In genomic region chr2:120343100-120343432, GRCh38 we compare ENCODE assay signal across 9 cellular contexts. TPM values are rescaled to one million over a fixed set of nuclear protein-coding genes. Genes with fewer than 3 reads are reported as not detected.
DNase-seq lines count a peak whose midpoint lies in the region; ATAC-seq, FAIRE-seq and TF ChIP-seq lines count a peak whose summit lies in the region.
"Had no signal": no experiment of that assay in that cellular context is flagged by ENCODE, and none has a peak within 500 bp of the region (broad histone marks: within the 10 kb centered on the region; RNA-seq: fewer than 3 reads in every experiment).

No MANE protein-coding gene starts in this region.

- H3K4me2 ChIP-seq in A549 = peak overlapping the region; percentile 94

- 36% methylated on average over 4 of the region's 5 CpGs for WGBS in A549 (ENCODE audit: missing lambda C conversion rate)
- WGBS in right cardiac atrium = 24% methylated on average over 5 of the region's 5 CpGs

- no peaks in the 10 kb centered on the region for H3K9me3 Mint-ChIP-seq in activated naive CD8-positive, alpha-beta T cell treated with anti-CD3 and anti-CD28 coated beads, Interleukin-2, amount 10 ng/mL, durations not matched to agents 7 days and 5 days
- peaks cover 0 to 2% (median 0%) of the 10 kb centered on the region in 11 donors for H3K9me3 Mint-ChIP-seq in naive thymus-derived CD4-positive, alpha-beta T cell

- H3K4me3 Mint-ChIP-seq in activated naive CD8-positive, alpha-beta T cell treated with anti-CD3 and anti-CD28 coated beads, Interleukin-2, amount 10 ng/mL, durations not matched to agents 7 days and 5 days = no peak overlapping the region
- H3K4me3 Mint-ChIP-seq in naive thymus-derived CD4-positive, alpha-beta T cell = peak overlapping the region; percentile 14 to 79 (median 69)

- H3K9me3 ChIP-seq in A549 = no peaks in the 10 kb centered on the region
- H3K9me3 ChIP-seq in naive thymus-derived CD4-positive, alpha-beta T cell (ENCODE audit: control insufficient read depth in 2 of 3, low read length in 3 of 3) = no peaks in the 10 kb centered on the region
- no peaks in the 10 kb centered on the region for H3K9me3 ChIP-seq in right cardiac atrium (ENCODE audit: control insufficient read depth, low read length)

- TF ChIP-seq EP300 in A549 (IDR thresholded peaks at IDR 0.05) = no peak

- ATAC-seq in A549 = peak in 1 of 2 experiments; percentile 43; a peak in 4 of 6 replicates
- peak; percentile 7 for ATAC-seq in activated naive CD8-positive, alpha-beta T cell treated with anti-CD3 and anti-CD28 coated beads, Interleukin-2, amount 10 ng/mL, durations not matched to agents 7 days and 5 days (ENCODE audit: low read depth)
- no peak for ATAC-seq in naive thymus-derived CD4-positive, alpha-beta T cell
- ATAC-seq in HG03442 (IDR thresholded peaks at IDR 0.05; ENCODE audit: unreplicated experiment) = no peak
- no peak for ATAC-seq in right cardiac atrium

- peaks cover 17% of the 10 kb centered on the region for H3K4me1 Mint-ChIP-seq in activated naive CD8-positive, alpha-beta T cell treated with anti-CD3 and anti-CD28 coated beads, Interleukin-2, amount 10 ng/mL, durations not matched to agents 7 days and 5 days
- peaks cover 9 to 26% (median 22%) of the 10 kb centered on the region in 7 donors for H3K4me1 Mint-ChIP-seq in naive thymus-derived CD4-positive, alpha-beta T cell

- peaks cover 5 to 45% of the 10 kb centered on the region in 2 donors for H3K27me3 ChIP-seq in naive thymus-derived CD4-positive, alpha-beta T cell (ENCODE audit: control insufficient read depth in 2 of 2, insufficient read depth in 2 of 2, low read length in 2 of 2)
- H3K27me3 ChIP-seq in right cardiac atrium (ENCODE audit: control insufficient read depth, insufficient read depth) = no peaks in the 10 kb centered on the region

- POLR2A ChIA-PET in A549 (lab: Yijun Ruan, JAX) (interaction anchor here (0.8 to 1.1 kb wide), 2 partner anchors 120 to 210 kb away, joined by 3 to 4 read pairs; partner anchors contain the start of gene TMEM185B), HEK293T (lab: Yijun Ruan, JAX) (interaction anchor here (0.9 kb wide), 1 partner anchor 9 kb away, joined by 3 read pairs; no protein-coding TSS in a partner anchor)
- POLR2A ChIA-PET in activated naive CD8-positive, alpha-beta T cell treated with anti-CD3 and anti-CD28 coated beads, Interleukin-2, amount 10 ng/mL, durations not matched to agents 7 days and 5 days (lab: Charles Lee) = no interaction called here
- POLR2A ChIA-PET in naive thymus-derived CD4-positive, alpha-beta T cell (lab: Charles Lee) = no interaction called here

- H3K27ac Mint-ChIP-seq in activated naive CD8-positive, alpha-beta T cell treated with anti-CD3 and anti-CD28 coated beads, Interleukin-2, amount 10 ng/mL, durations not matched to agents 7 days and 5 days = peak overlapping the region; percentile 22
- peak overlapping the region in 1 of 9 donors; percentile 21 for H3K27ac Mint-ChIP-seq in naive thymus-derived CD4-positive, alpha-beta T cell

- H3K36me3 ChIP-seq in naive thymus-derived CD4-positive, alpha-beta T cell (ENCODE audit: control insufficient read depth in 2 of 3, insufficient read depth in 3 of 3, low read length in 3 of 3) = no peaks in the 10 kb centered on the region

- H3K27me3 Mint-ChIP-seq in activated naive CD8-positive, alpha-beta T cell treated with anti-CD3 and anti-CD28 coated beads, Interleukin-2, amount 10 ng/mL, durations not matched to agents 7 days and 5 days = peaks cover 64% of the 10 kb centered on the region
- peaks cover 41 to 72% (median 51%) of the 10 kb centered on the region in 5 donors for H3K27me3 Mint-ChIP-seq in naive thymus-derived CD4-positive, alpha-beta T cell

- peaks cover 22% of the 10 kb centered on the region for H3K4me1 ChIP-seq in A549
- H3K4me1 ChIP-seq in naive thymus-derived CD4-positive, alpha-beta T cell (ENCODE audit: control insufficient read depth in 2 of 2, insufficient read depth in 2 of 2, low read length in 2 of 2) = peaks cover 9 to 15% of the 10 kb centered on the region in 2 donors
- H3K4me1 ChIP-seq in right cardiac atrium (ENCODE audit: control insufficient read depth, insufficient read depth, low read length) = peaks cover 1% of the 10 kb centered on the region

- no peak overlapping the region for H3K4me3 ChIP-seq in A549
- no peak overlapping the region for H3K4me3 ChIP-seq in naive thymus-derived CD4-positive, alpha-beta T cell (ENCODE audit: low read length)
- no peak overlapping the region for H3K4me3 ChIP-seq in right cardiac atrium (ENCODE audit: low read length)

- TF ChIP-seq POLR2A in A549 (IDR thresholded peaks at IDR 0.05; ENCODE audit: low read length) = no peak

- TF ChIP-seq CTCF in A549 (IDR thresholded peaks at IDR 0.05) = no peak

- TF ChIP-seq RAD21 in A549 (conservative IDR thresholded peaks at IDR 0.05 in 1 of 2, IDR thresholded peaks at IDR 0.05 in 1 of 2) = no peak

- no peak for FAIRE-seq in A549 (lab: Jason Lieb, UNC)

- intact Hi-C loops in naive thymus-derived CD4-positive, alpha-beta T cell (cut with micrococcal nuclease) = loop anchor here (1.0 to 10.0 kb wide), 7 partner anchors 94 to 337 kb away; partner anchors contain the start of gene EPB41L5 (in 1 of the 2)
- intact Hi-C loops in right cardiac atrium (cut with DNase I) = loop anchor here (2.0 to 10.0 kb wide), 8 partner anchors 172 to 742 kb away; no protein-coding TSS in a partner anchor

- CTCF ChIA-PET in A549 (lab: Yijun Ruan, JAX) = interaction anchor here (0.6 to 6.4 kb wide), 69 partner anchors 9 to 752 kb away, joined by 3 to 182 read pairs (median 5); no protein-coding TSS in a partner anchor
- CTCF ChIA-PET in HEK293T (lab: Yijun Ruan, JAX) = interaction anchor here (0.6 to 1.8 kb wide), 9 partner anchors 31 to 340 kb away, joined by 3 to 14 read pairs (median 3); no protein-coding TSS in a partner anchor
- CTCF ChIA-PET in naive thymus-derived CD4-positive, alpha-beta T cell (lab: Charles Lee) = no interaction called here

- no peaks in the 10 kb centered on the region for H3K36me3 Mint-ChIP-seq in activated naive CD8-positive, alpha-beta T cell treated with anti-CD3 and anti-CD28 coated beads, Interleukin-2, amount 10 ng/mL, durations not matched to agents 7 days and 5 days
- H3K36me3 Mint-ChIP-seq in naive thymus-derived CD4-positive, alpha-beta T cell = no peaks in the 10 kb centered on the region

- H3K27ac ChIP-seq in A549 (peak overlapping the region; percentile 51 to 83; a peak in 5 of 6 replicates), right cardiac atrium (ENCODE audit: low read length) (no peak overlapping the region)
- H3K27ac ChIP-seq in naive thymus-derived CD4-positive, alpha-beta T cell (ENCODE audit: low read depth, low read length) = no peak overlapping the region

- DNase-seq in A549 (ENCODE audit: low read depth in 1 of 2, low spot score in 1 of 2) (no peak), HEK293T (ENCODE audit: extremely low spot score) (peak; percentile 20), NCI-H2227 treated with DMSO at 0.1 percent for 48 hours (lab: John Stamatoyannopoulos, UW) (no peak), DMS 273 treated with DMSO at 0.1 percent for 48 hours (lab: John Stamatoyannopoulos, UW) (no peak), right cardiac atrium (no peak)
- DNase-seq in activated naive CD8-positive, alpha-beta T cell treated with anti-CD3 and anti-CD28 coated beads, Interleukin-2, amount 10 ng/mL, durations not matched to agents 7 days and 5 days = peak; percentile 39
- no peak for DNase-seq in naive thymus-derived CD4-positive, alpha-beta T cell
- DNase-seq: NCI-H1417 treated with DMSO at 0.1 percent for 48 hours had no signal

TF ChIP-seq in A549, 52 proteins besides CTCF, POLR2A, EP300 and RAD21:
- TF ChIP-seq MYC (IDR thresholded peaks at IDR 0.05; ENCODE audit: borderline replicate concordance, low read length) = no peak
- no peak for TF ChIP-seq ZSCAN20 (CRISPR knock-in tag; IDR thresholded peaks at IDR 0.05)
- TF ChIP-seq CHD4 (IDR thresholded peaks at IDR 0.05; ENCODE audit: borderline replicate concordance) = no peak
- TF ChIP-seq CBX8 (IDR thresholded peaks at IDR 0.05) = no peak

TF ChIP-seq in HEK293T, 16 proteins besides CTCF, POLR2A, EP300 and RAD21:
- TF ChIP-seq SUZ12 (IDR thresholded peaks at IDR 0.05) (no peak), TARDBP (IDR thresholded peaks at IDR 0.05) (no peak), ELF4 (IDR thresholded peaks at IDR 0.05) (no peak), CTBP1 (IDR thresholded peaks at IDR 0.05; ENCODE audit: borderline replicate concordance) (no peak), PKNOX1 (IDR thresholded peaks at IDR 0.05) (no peak), ZNF384 (IDR thresholded peaks at IDR 0.05) (no peak), HDGF (IDR thresholded peaks at IDR 0.05; ENCODE audit: borderline replicate concordance) (no peak), FOXK2 (IDR thresholded peaks at IDR 0.05) (no peak), FOXA1 (IDR thresholded peaks at IDR 0.05) (no peak), ARNT (IDR thresholded peaks at IDR 0.05) (no peak), BHLHE40 (IDR thresholded peaks at IDR 0.05; ENCODE audit: borderline replicate concordance) (no peak), NFRKB (IDR thresholded peaks at IDR 0.05) (no peak), LEF1 (IDR thresholded peaks at IDR 0.05; ENCODE audit: borderline replicate concordance) (no peak), FOXM1 (IDR thresholded peaks at IDR 0.05; ENCODE audit: borderline replicate concordance) (no peak), L3MBTL2 (conservative IDR thresholded peaks at IDR 0.05) (no peak), SP1 (IDR thresholded peaks at IDR 0.05) (no peak)

RNA-seq across cellular contexts. Expression of gene INHBB, which starts 2.9 kb away (rescaled TPM):
- 21.4 and 25.3 TPM in 2 replicates for polyA plus RNA-seq in A549 (2011; rRNA removed)
- 14.3 and 17.6 TPM in 2 replicates for polyA plus RNA-seq in A549 (2012; cell fraction: cytosol; rRNA removed)
- 13.8 and 22.1 TPM in 2 replicates for polyA plus RNA-seq in A549 (2012; cell fraction: nucleus; rRNA removed)
- 7.2 to 9.3 TPM (median 9.2 TPM) in 3 replicates for polyA plus RNA-seq in A549 (2017; fragmentation: RNase III; extraction: RNeasy Plus Mini Kit Qiagen cat#74134 plus additional on column Dnase treatment)
- 27.5 and 33.4 TPM in 2 replicates for polyA minus RNA-seq in A549 (2011; rRNA and poly(A)+ RNA removed)
- not detected for total RNA-seq in activated naive CD8-positive, alpha-beta T cell treated with anti-CD3 and anti-CD28 coated beads, Interleukin-2, amount 10 ng/mL, durations not matched to agents 7 days and 5 days
- not detected for total RNA-seq in naive thymus-derived CD4-positive, alpha-beta T cell
- polyA plus RNA-seq in naive thymus-derived CD4-positive, alpha-beta T cell = not detected
- total RNA-seq in right cardiac atrium = 1 to 10 TPM; 1.4 to 2.5 (median 2.0) TPM
- polyA plus RNA-seq in right cardiac atrium = 2.4 TPM

Comparison
In these comparisons a context has a peak if more than half of its experiments do, and no peak if none do; other contexts are left out.
1. DNase-seq: peak in HEK293T (single experiment) and activated naive CD8-positive, alpha-beta T cell treated with anti-CD3 and anti-CD28 coated beads, Interleukin-2, amount 10 ng/mL, durations not matched to agents 7 days and 5 days (single experiment); none in A549 (0 of 2), naive thymus-derived CD4-positive, alpha-beta T cell (0 of 9), NCI-H2227 treated with DMSO at 0.1 percent for 48 hours (single experiment), DMS 273 treated with DMSO at 0.1 percent for 48 hours (single experiment) and right cardiac atrium (0 of 3).
2. H3K27ac ChIP-seq: peak in A549 (2 of 2); none in naive thymus-derived CD4-positive, alpha-beta T cell (single experiment) and right cardiac atrium (single experiment).
3. POLR2A ChIA-PET loops: an anchor here in A549 (0.8 to 1.1 kb wide) and HEK293T (0.9 kb wide); none called in activated naive CD8-positive, alpha-beta T cell treated with anti-CD3 and anti-CD28 coated beads, Interleukin-2, amount 10 ng/mL, durations not matched to agents 7 days and 5 days and naive thymus-derived CD4-positive, alpha-beta T cell.